8 cellular contexts compared by ENCODE assay signal in genomic region chr13:42215578-42216421, GRCh38. TPM values are rescaled to one million over a fixed set of nuclear protein-coding genes. Genes with fewer than 3 reads are reported as not detected.
A peak's percentile ranks its signal among the peaks of the same experiment; 100 is the strongest.
DNase-seq lines count a peak whose midpoint lies in the region; ATAC-seq and TF ChIP-seq lines count a peak whose summit lies in the region.

No MANE protein-coding gene starts in this region.

- no peak for ATAC-seq in thoracic aorta (ENCODE audit: insufficient number of reproducible peaks, low FRiP score, low read depth)
- ATAC-seq in HG03354 (IDR thresholded peaks at IDR 0.05; ENCODE audit: poor library complexity, severe bottlenecking, unreplicated experiment) = no peak

- DNase-seq in NCI-H2107 treated with DMSO at 0.1 percent for 48 hours (lab: John Stamatoyannopoulos, UW; ENCODE audit: unreplicated experiment) = peak; percentile 23
- DNase-seq in NCI-H2107 (lab: John Stamatoyannopoulos, UW) = no peak
- peak; percentile 35 for DNase-seq in Jurkat, Clone E6-1 (ENCODE audit: low read depth, low spot score)
- DNase-seq in UCSD-AML1 (lab: John Stamatoyannopoulos, UW; ENCODE audit: unreplicated experiment) = peak; percentile 13
- peak; percentile 11 for DNase-seq in germinal center (ENCODE audit: low spot score)
- DNase-seq in thoracic aorta (ENCODE audit: low spot score) = no peak
- DNase-seq in NCI-H510A (lab: John Stamatoyannopoulos, UW) = no peak

- no peaks in the 10 kb centered on the region for H3K9me3 ChIP-seq in thoracic aorta

- no peaks in the 10 kb centered on the region for H3K4me1 ChIP-seq in thoracic aorta (ENCODE audit: control insufficient read depth in 1 of 2, low read depth in 2 of 2)

- no peaks in the 10 kb centered on the region for H3K27me3 ChIP-seq in thoracic aorta (replicated peaks; ENCODE audit: insufficient read depth)

- peaks cover 20% of the 10 kb centered on the region for H3K36me3 ChIP-seq in thoracic aorta

- H3K27ac ChIP-seq in thoracic aorta = no peak overlapping the region

- no peak overlapping the region for H3K4me3 ChIP-seq in Jurkat, Clone E6-1 (ENCODE audit: low read length)
- no peak overlapping the region for H3K4me3 ChIP-seq in thoracic aorta

- peak; percentile 14 for TF ChIP-seq CTCF in thoracic aorta (IDR thresholded peaks at IDR 0.05)

RNA-seq across cellular contexts. Expression of gene AKAP11, which starts 56.2 kb away (rescaled TPM):
- 9.7 TPM for polyA plus RNA-seq in Jurkat, Clone E6-1 (2012; ENCODE audit: insufficient read depth, insufficient read length)
- 10 to 100 TPM; 28.7 to 37.1 TPM for total RNA-seq in thoracic aorta

Comparison
In these comparisons a context has a peak if more than half of its experiments do, and no peak if none do; other contexts are left out.
1. DNase-seq: peak in NCI-H2107 treated with DMSO at 0.1 percent for 48 hours (single experiment), Jurkat, Clone E6-1 (single experiment), UCSD-AML1 (single experiment) and germinal center (single experiment); none in NCI-H2107 (single experiment), thoracic aorta (single experiment) and NCI-H510A (single experiment).